ENCODE assay signal across 1 cellular context in genomic region chr6:129507846-129508245, GRCh38.
TF ChIP-seq lines count a peak whose summit lies in the region.

No MANE protein-coding gene starts in this region.

TF ChIP-seq in K562, 482 proteins besides CTCF, POLR2A, EP300 and RAD21 (continued from another document and continues in another):
- TF ChIP-seq RERE (CRISPR knock-in tag; IDR thresholded peaks at IDR 0.05; ENCODE audit: borderline replicate concordance) (no peak), POLR3A (IDR thresholded peaks at IDR 0.05; ENCODE audit: borderline replicate concordance, extremely low read depth, insufficient read depth, insufficient read length) (no peak), GATA2 (CRISPR knock-in tag; IDR thresholded peaks at IDR 0.05) (no peak), ZNF407 (IDR thresholded peaks at IDR 0.05; ENCODE audit: low read depth) (no peak), L3MBTL2 (IDR thresholded peaks at IDR 0.05) (no peak), ZNF507 (tag; conservative IDR thresholded peaks at IDR 0.05) (no peak), KLF10 (CRISPR knock-in tag; IDR thresholded peaks at IDR 0.05) (no peak), MLLT1 (IDR thresholded peaks at IDR 0.05) (no peak), ARID1B (IDR thresholded peaks at IDR 0.05) (peak; percentile 94), ZNF384 (IDR thresholded peaks at IDR 0.05; ENCODE audit: low read depth, low read length) (peak; percentile 45; the same call in 1 of the 2 replicates), MAFG (tag; conservative IDR thresholded peaks at IDR 0.05) (peak; percentile 97), SRF (CRISPR knock-in tag; IDR thresholded peaks at IDR 0.05) (no peak), ZBTB9 (CRISPR knock-in tag; IDR thresholded peaks at IDR 0.05) (no peak), ZNF699 (CRISPR knock-in tag; IDR thresholded peaks at IDR 0.05; ENCODE audit: insufficient replicate concordance) (no peak), ATF7 (IDR thresholded peaks at IDR 0.05) (no peak), DIDO1 (tag; IDR thresholded peaks at IDR 0.05; ENCODE audit: low read depth) (no peak), ZNF133 (CRISPR knock-in tag; IDR thresholded peaks at IDR 0.05) (no peak), BDP1 (IDR thresholded peaks at IDR 0.05; ENCODE audit: insufficient read depth, insufficient read length) (no peak), CREM (IDR thresholded peaks at IDR 0.05; ENCODE audit: low read depth) (0 out of 2 replicates have a peak, but pooled peaks have one; percentile 32), PHF20 (IDR thresholded peaks at IDR 0.05; ENCODE audit: partially characterized antibody) (no peak), ZNF445 (CRISPR knock-in tag; IDR thresholded peaks at IDR 0.05; ENCODE audit: low read depth) (no peak), NFE2 (IDR thresholded peaks at IDR 0.05; ENCODE audit: low read depth) (peak; percentile 87), MAFF (IDR thresholded peaks at IDR 0.05; ENCODE audit: low read length) (peak; percentile 70), FOXA3 (CRISPR knock-in tag; conservative IDR thresholded peaks at IDR 0.05 in 1 of 2, IDR thresholded peaks at IDR 0.05 in 1 of 2) (no peak), THRA (IDR thresholded peaks at IDR 0.05) (no peak), TCF7 (IDR thresholded peaks at IDR 0.05; ENCODE audit: borderline replicate concordance) (no peak), ZNF655 (CRISPR knock-in tag; IDR thresholded peaks at IDR 0.05) (no peak), ZBTB49 (CRISPR knock-in tag; IDR thresholded peaks at IDR 0.05; ENCODE audit: borderline replicate concordance) (no peak), ZNF436 (CRISPR knock-in tag; IDR thresholded peaks at IDR 0.05) (no peak), NEUROD1 (IDR thresholded peaks at IDR 0.05; ENCODE audit: borderline replicate concordance, low read depth, low read length, partially characterized antibody) (peak; percentile 15), ZNF780A (CRISPR knock-in tag; IDR thresholded peaks at IDR 0.05) (no peak), NCOA1 (IDR thresholded peaks at IDR 0.05; ENCODE audit: low read depth) (no peak), CHAMP1 (IDR thresholded peaks at IDR 0.05) (0 out of 2 replicates have a peak, but pooled peaks have one; percentile 53), TOE1 (IDR thresholded peaks at IDR 0.05; ENCODE audit: borderline replicate concordance) (no peak), TOE1 (CRISPR knock-in tag; IDR thresholded peaks at IDR 0.05; ENCODE audit: borderline replicate concordance, low read depth) (no peak)
